11 cellular contexts compared by ENCODE assay signal in genomic region chr5:151683444-151683843, GRCh38. TPM values are rescaled to one million over a fixed set of nuclear protein-coding genes. Genes with fewer than 3 reads are reported as not detected.
DNase-seq lines count a peak whose midpoint lies in the region; ATAC-seq and TF ChIP-seq lines count a peak whose summit lies in the region.
"Had no signal": no experiment of that assay in that cellular context is flagged by ENCODE, and none has a peak within 500 bp of the region (broad histone marks: within the 10 kb centered on the region; RNA-seq: fewer than 3 reads in every experiment).

No MANE protein-coding gene starts in this region.

- H3K27me3 Mint-ChIP-seq in neural progenitor cell (ENCODE audit: insufficient read depth, low read depth): peaks cover 9% of the 10 kb centered on the region

- ATAC-seq in GM21381 (IDR thresholded peaks at IDR 0.05; ENCODE audit: unreplicated experiment): no peak
- no peak for ATAC-seq in activated naive CD4-positive, alpha-beta T cell treated with anti-CD3 and anti-CD28 coated beads, Interleukin-2, amount 50 U/mL, for 72 hours
- ATAC-seq: body of pancreas; natural killer cell treated with Interleukin-12 subunit alpha and Interleukin-12 subunit beta and Interleukin-15 and Interleukin-18, amount 100 ng/mL, for 72 hours had no signal

- TF ChIP-seq CTCF in WI38 (IDR thresholded peaks at IDR 0.05; ENCODE audit: low read depth, low read length): no peak
- TF ChIP-seq CTCF in neural progenitor cell (IDR thresholded peaks at IDR 0.05): no peak

- H3K27ac Mint-ChIP-seq in neural progenitor cell: peak overlapping the region; percentile 36
- H3K27ac Mint-ChIP-seq in activated naive CD4-positive, alpha-beta T cell treated with anti-CD3 and anti-CD28 coated beads, Interleukin-2, amount 50 U/mL, for 72 hours: no peak overlapping the region
- H3K27ac Mint-ChIP-seq: natural killer cell treated with Interleukin-12 subunit alpha and Interleukin-12 subunit beta and Interleukin-15 and Interleukin-18, amount 100 ng/mL, for 72 hours had no signal

- 28% methylated on average over 5 of the region's 5 CpGs for WGBS in urinary bladder

- no peaks in the 10 kb centered on the region for H3K9me3 Mint-ChIP-seq in neural progenitor cell
- H3K9me3 Mint-ChIP-seq in activated naive CD4-positive, alpha-beta T cell treated with anti-CD3 and anti-CD28 coated beads, Interleukin-2, amount 50 U/mL, for 72 hours: no peaks in the 10 kb centered on the region
- H3K9me3 Mint-ChIP-seq: natural killer cell treated with Interleukin-12 subunit alpha and Interleukin-12 subunit beta and Interleukin-15 and Interleukin-18, amount 100 ng/mL, for 72 hours had no signal

- H3K4me1 Mint-ChIP-seq in neural progenitor cell: peaks cover 60% of the 10 kb centered on the region

- peaks cover 7% of the 10 kb centered on the region for H4K20me1 ChIP-seq in neural progenitor cell (ENCODE audit: low read depth)

- no peaks in the 10 kb centered on the region for H3K36me3 ChIP-seq in neural progenitor cell
- no peaks in the 10 kb centered on the region for H3K36me3 ChIP-seq in urinary bladder (ENCODE audit: insufficient read depth)

- peaks cover 23% of the 10 kb centered on the region for H3F3A ChIP-seq in neural progenitor cell (ENCODE audit: low read depth)

- DNase-seq in epithelial cell of prostate (ENCODE audit: low read depth, low spot score): no peak
- DNase-seq in neural progenitor cell (ENCODE audit: low spot score): no peak
- DNase-seq in NCI-H69 (lab: John Stamatoyannopoulos, UW): no peak
- DNase-seq in activated naive CD4-positive, alpha-beta T cell treated with anti-CD3 and anti-CD28 coated beads, Interleukin-2, amount 50 U/mL, for 72 hours (ENCODE audit: low spot score in 2 of 2): no peak
- DNase-seq: body of pancreas, H7, NCI-H748 treated with DMSO at 0.1 percent for 48 hours had no signal

- H3K27ac ChIP-seq in epithelial cell of prostate: peak overlapping the region; percentile 39
- no peak overlapping the region for H3K27ac ChIP-seq in neural progenitor cell
- peak overlapping the region; percentile 48 for H3K27ac ChIP-seq in urinary bladder (ENCODE audit: low read depth)

- H3K4me3 Mint-ChIP-seq in neural progenitor cell: peak overlapping the region; percentile 95
- H3K4me3 Mint-ChIP-seq: natural killer cell treated with Interleukin-12 subunit alpha and Interleukin-12 subunit beta and Interleukin-15 and Interleukin-18, amount 100 ng/mL, for 72 hours had no signal

- no peaks in the 10 kb centered on the region for H3K27me3 ChIP-seq in neural progenitor cell
- H3K27me3 ChIP-seq: body of pancreas had no signal

- H3K79me2 ChIP-seq in neural progenitor cell (ENCODE audit: low read depth): peaks cover 7% of the 10 kb centered on the region

- H3K4me1 ChIP-seq in neural progenitor cell: peaks cover 27% of the 10 kb centered on the region
- H3K4me1 ChIP-seq in urinary bladder (ENCODE audit: insufficient read depth): no peaks in the 10 kb centered on the region
- H3K4me1 ChIP-seq: body of pancreas had no signal

- H2AFZ ChIP-seq in neural progenitor cell (replicated peaks): no peak overlapping the region

- H3K4me3 ChIP-seq in WI38 (ENCODE audit: low read depth, low read length) (peak overlapping the region; percentile 100), neural progenitor cell (no peak overlapping the region), urinary bladder (ENCODE audit: low read depth, low read length) (no peak overlapping the region)
- H3K4me3 ChIP-seq: body of pancreas had no signal

- no peak overlapping the region for H3K4me2 ChIP-seq in neural progenitor cell

- no peaks in the 10 kb centered on the region for H3K9me3 ChIP-seq in neural progenitor cell (ENCODE audit: low read depth)
- H3K9me3 ChIP-seq: body of pancreas had no signal

- peaks cover 16% of the 10 kb centered on the region for H3K36me3 Mint-ChIP-seq in neural progenitor cell
- no peaks in the 10 kb centered on the region for H3K36me3 Mint-ChIP-seq in activated naive CD4-positive, alpha-beta T cell treated with anti-CD3 and anti-CD28 coated beads, Interleukin-2, amount 50 U/mL, for 72 hours
- H3K36me3 Mint-ChIP-seq: natural killer cell treated with Interleukin-12 subunit alpha and Interleukin-12 subunit beta and Interleukin-15 and Interleukin-18, amount 100 ng/mL, for 72 hours had no signal

- H3K9ac ChIP-seq in neural progenitor cell: no peak overlapping the region

RNA-seq across cellular contexts. Expression of gene SPARC, which starts 3.3 kb away (rescaled TPM):
- 122 and 158 TPM in 2 replicates for total RNA-seq in neural progenitor cell (ENCODE audit: low replicate concordance)
- 5,536 TPM for total RNA-seq in urinary bladder
- 1,774 TPM for polyA plus RNA-seq in urinary bladder
- under 1 TPM; 0.18 to 0.91 TPM for total RNA-seq in activated naive CD4-positive, alpha-beta T cell treated with anti-CD3 and anti-CD28 coated beads, Interleukin-2, amount 50 U/mL, for 72 hours
- total RNA-seq: natural killer cell treated with Interleukin-12 subunit alpha and Interleukin-12 subunit beta and Interleukin-15 and Interleukin-18, amount 100 ng/mL, for 72 hours had no signal

Comparison
In these comparisons a context has a peak if more than half of its experiments do, and no peak if none do; other contexts are left out.
1. RNA of gene SPARC, which starts 3.3 kb away (total RNA-seq): 5,536 TPM in urinary bladder (single experiment) and 122 to 158 TPM in neural progenitor cell; 0.18 to 0.91 TPM in activated naive CD4-positive, alpha-beta T cell treated with anti-CD3 and anti-CD28 coated beads, Interleukin-2, amount 50 U/mL, for 72 hours; every median in the first group is over 10 times any median in the second.